8 cellular contexts compared by ENCODE assay signal in genomic region chr6:144482142-144482541, GRCh38.
A peak's percentile ranks its signal among the peaks of the same experiment; 100 is the strongest.
DNase-seq lines count a peak whose midpoint lies in the region; ATAC-seq, FAIRE-seq and TF ChIP-seq lines count a peak whose summit lies in the region.

No MANE protein-coding gene starts in this region.

- H3K9me3 ChIP-seq in pancreas: no peaks in the 10 kb centered on the region

- no peaks in the 10 kb centered on the region for H3K27me3 ChIP-seq in foreskin keratinocyte
- H3K27me3 ChIP-seq in pancreas: no peaks in the 10 kb centered on the region

- no peak overlapping the region for H3K27ac Mint-ChIP-seq in activated T-helper 17 cell treated with anti-CD3 and anti-CD28 coated beads, Interleukin-2, amount 50 U/mL, for 72 hours
- no peak overlapping the region for H3K27ac Mint-ChIP-seq in type B pancreatic cell

- no peak overlapping the region for H3K4me3 Mint-ChIP-seq in activated T-helper 17 cell treated with anti-CD3 and anti-CD28 coated beads, Interleukin-2, amount 50 U/mL, for 72 hours
- H3K4me3 Mint-ChIP-seq in type B pancreatic cell: no peak overlapping the region

- peaks cover 60% of the 10 kb centered on the region for H3K36me3 Mint-ChIP-seq in activated T-helper 17 cell treated with anti-CD3 and anti-CD28 coated beads, Interleukin-2, amount 50 U/mL, for 72 hours (ENCODE audit: low read depth)
- H3K36me3 Mint-ChIP-seq in type B pancreatic cell: peaks cover 11% of the 10 kb centered on the region

- peak; percentile 51 for DNase-seq in Caki2 (ENCODE audit: low read depth)
- peak; percentile 71 for DNase-seq in Jurkat, Clone E6-1 (ENCODE audit: low read depth, low spot score)
- DNase-seq in RWPE1 (ENCODE audit: low spot score): peak; percentile 70
- peak; percentile 21 to 50 for DNase-seq in foreskin keratinocyte
- DNase-seq in pancreas: peak in 5 of 6 donors; percentile 54 to 72 (median 65)
- DNase-seq in type B pancreatic cell (ENCODE audit: extremely low spot score, unreplicated experiment): peak; percentile 74

- no peak overlapping the region for H3K27ac ChIP-seq in RWPE1
- H3K27ac ChIP-seq in foreskin keratinocyte: no peak overlapping the region
- no peak overlapping the region for H3K27ac ChIP-seq in pancreas

- H3K36me3 ChIP-seq in pancreas: peaks cover 0 to 11% (median 0%) of the 10 kb centered on the region in 3 donors

- no peaks in the 10 kb centered on the region for H3K27me3 Mint-ChIP-seq in activated T-helper 17 cell treated with anti-CD3 and anti-CD28 coated beads, Interleukin-2, amount 50 U/mL, for 72 hours
- H3K27me3 Mint-ChIP-seq in type B pancreatic cell: no peaks in the 10 kb centered on the region

- CTCF ChIA-PET in RWPE1 (lab: Yijun Ruan, JAX): interaction anchor here (0.6 to 1.6 kb wide), 12 partner anchors 9 to 538 kb away, joined by 3 to 5 read pairs (median 3); partner anchors contain the start of gene UTRN

- no peaks in the 10 kb centered on the region for H3K4me1 Mint-ChIP-seq in activated T-helper 17 cell treated with anti-CD3 and anti-CD28 coated beads, Interleukin-2, amount 50 U/mL, for 72 hours
- no peaks in the 10 kb centered on the region for H3K4me1 Mint-ChIP-seq in type B pancreatic cell (ENCODE audit: unreplicated experiment)

- WGBS in pancreas, 2 donors: 8 to 10% methylated on average over 4 of the region's 4 CpGs

- intact Hi-C loops in pancreas (cut with DNase I): loop anchor here in 1 of 3 donors (10.0 kb wide), 1 partner anchor 377 kb away; no protein-coding TSS in a partner anchor

- no peak overlapping the region for H3K4me3 ChIP-seq in Jurkat, Clone E6-1 (ENCODE audit: low read length)
- no peak overlapping the region for H3K4me3 ChIP-seq in pancreas

- POLR2A ChIA-PET in RWPE1 (lab: Yijun Ruan, JAX; ENCODE audit: low non-redundant PET): no interaction called here

- in situ Hi-C loops in Caki2 (cut with HindIII; ENCODE audit: low pct_unique_long_range_greater_than_20kb, low sequenced_read_pairs): loop anchor here (25.0 kb wide), 1 partner anchor 370 kb away; no protein-coding TSS in a partner anchor

- ATAC-seq in GM21390 (IDR thresholded peaks at IDR 0.05; ENCODE audit: unreplicated experiment) (peak; percentile 88), foreskin keratinocyte (peak; percentile 72), pancreas (peak; percentile 73 to 84 (median 82))
- peak; percentile 64 for ATAC-seq in activated T-helper 17 cell treated with anti-CD3 and anti-CD28 coated beads, Interleukin-2, amount 50 U/mL, for 72 hours (replicated peaks)

- FAIRE-seq in pancreas (lab: Jason Lieb, UNC): peak; percentile 88

- TF ChIP-seq CTCF in RWPE1 (conservative IDR thresholded peaks at IDR 0.05; ENCODE audit: low read depth): peak; percentile 69
- peak; percentile 79 for TF ChIP-seq CTCF in foreskin keratinocyte (conservative IDR thresholded peaks at IDR 0.05)
- peak in 3 of 4 donors; percentile 42 to 53 (median 50) for TF ChIP-seq CTCF in pancreas (IDR thresholded peaks at IDR 0.05)
- TF ChIP-seq CTCF in type B pancreatic cell (conservative IDR thresholded peaks at IDR 0.05): peak; percentile 83

- H3K4me1 ChIP-seq in foreskin keratinocyte (no peaks in the 10 kb centered on the region), pancreas (peaks cover 0 to 11% (median 0%) of the 10 kb centered on the region in 3 donors)

- H3K9me3 Mint-ChIP-seq in activated T-helper 17 cell treated with anti-CD3 and anti-CD28 coated beads, Interleukin-2, amount 50 U/mL, for 72 hours: no peaks in the 10 kb centered on the region
- H3K9me3 Mint-ChIP-seq in type B pancreatic cell: no peaks in the 10 kb centered on the region
